In genomic region chr1:205600085-205600484, GRCh38 we compare ENCODE assay signal across 1 cellular context.
TF ChIP-seq lines count a peak whose summit lies in the region.

No MANE protein-coding gene starts in this region.

TF ChIP-seq in GM23338, 12 proteins besides CTCF, POLR2A, EP300 and RAD21:
- TF ChIP-seq ZNF462 (CRISPR knock-in tag; IDR thresholded peaks at IDR 0.05), result no peak
- TF ChIP-seq CREB1 (CRISPR knock-in tag; IDR thresholded peaks at IDR 0.05; ENCODE audit: low read depth), result no peak
- no peak for TF ChIP-seq EZH2 (IDR thresholded peaks at IDR 0.05; ENCODE audit: low read depth, unreplicated experiment)
- no peak for TF ChIP-seq ZNF114 (CRISPR knock-in tag; IDR thresholded peaks at IDR 0.05)
- no peak for TF ChIP-seq JUNB (IDR thresholded peaks at IDR 0.05; ENCODE audit: unreplicated experiment)
- TF ChIP-seq ETS1 (IDR thresholded peaks at IDR 0.05), result no peak
- TF ChIP-seq REST (IDR thresholded peaks at IDR 0.05; ENCODE audit: unreplicated experiment), result no peak
- TF ChIP-seq STAT1 (IDR thresholded peaks at IDR 0.05; ENCODE audit: unreplicated experiment), result no peak
- no peak for TF ChIP-seq EZH2phosphoT487 (IDR thresholded peaks at IDR 0.05; ENCODE audit: unreplicated experiment)
- TF ChIP-seq NANOG (IDR thresholded peaks at IDR 0.05; ENCODE audit: borderline replicate concordance), result no peak
- no peak for TF ChIP-seq POLR2AphosphoS5 (IDR thresholded peaks at IDR 0.05; ENCODE audit: low read depth)
- TF ChIP-seq ZNF331 (CRISPR knock-in tag; IDR thresholded peaks at IDR 0.05; ENCODE audit: low read depth), result no peak
